In genomic region chr5:132344775-132345514, GRCh38 we compare ENCODE assay signal across 20 cellular contexts. TPM values are rescaled to one million over a fixed set of nuclear protein-coding genes. Genes with fewer than 3 reads are reported as not detected.
A peak's percentile ranks its signal among the peaks of the same experiment; 100 is the strongest.
DNase-seq lines count a peak whose midpoint lies in the region; ATAC-seq, FAIRE-seq and TF ChIP-seq lines count a peak whose summit lies in the region.
"Had no signal": no experiment of that assay in that cellular context is flagged by ENCODE, and none has a peak within 500 bp of the region (broad histone marks: within the 10 kb centered on the region; RNA-seq: fewer than 3 reads in every experiment).

No MANE protein-coding gene starts in this region.

- H3K27ac ChIP-seq in K562 (ENCODE audit: extremely low read depth, low read depth, low read length) (peak overlapping the region; percentile 12; the same call in 2 of the 3 replicates), neutrophil (peak overlapping the region; percentile 15)
- H3K27ac ChIP-seq: BLaER1 had no signal

- ATAC-seq in Right ventricle myocardium inferior (peak; percentile 28), K562 (peak; percentile 73)
- no peak for ATAC-seq in activated T-helper 17 cell treated with anti-CD3 and anti-CD28 coated beads, Interleukin-2, amount 50 U/mL, for 72 hours (replicated peaks)
- ATAC-seq: HCT116 had no signal

- H3K27me3 ChIP-seq in K562 (ENCODE audit: control insufficient read depth in 2 of 2, insufficient read depth in 2 of 2, low read length in 2 of 2) (no peaks in the 10 kb centered on the region), neutrophil (no peaks in the 10 kb centered on the region)
- H3K27me3 ChIP-seq: BLaER1 had no signal

- peak overlapping the region; percentile 19; the same call in 1 of the 2 replicates for H3K4me2 ChIP-seq in K562 (ENCODE audit: insufficient read depth, low read length)
- H3K4me2 ChIP-seq: BLaER1 had no signal

- CTCF ChIA-PET in K562 (lab: Yijun Ruan, JAX; ENCODE audit: low intra/inter-chr PET ratio) = no interaction called here

- in situ Hi-C loops in G401 (cut with HindIII; ENCODE audit: low sequenced_read_pairs) (no loop called here), K562 (cut with MboI) (no loop called here), KBM-7 (cut with MboI; ENCODE audit: low pct_unique_long_range_greater_than_20kb, low sequenced_read_pairs) (no loop called here)

- FAIRE-seq in K562 (lab: Jason Lieb, UNC) = no peak
- FAIRE-seq: HTR-8/SVneo had no signal

- H3K27me3 Mint-ChIP-seq in activated T-helper 17 cell treated with anti-CD3 and anti-CD28 coated beads, Interleukin-2, amount 50 U/mL, for 72 hours = no peaks in the 10 kb centered on the region
- H3K27me3 Mint-ChIP-seq: CD4-positive, alpha-beta memory T cell had no signal

- peak overlapping the region in 1 of 2 experiments; percentile 0; a peak in 1 of 4 replicates for H3K9ac ChIP-seq in K562 (ENCODE audit: insufficient read depth in 1 of 2, low read depth in 2 of 2, low read length in 2 of 2)
- H3K9ac ChIP-seq: BLaER1 had no signal

- 20% methylated on average over 5 of the region's 5 CpGs for WGBS in K562 (ENCODE audit: insufficient coverage, low coverage, missing lambda C conversion rate)

- H3K4me1 Mint-ChIP-seq in activated T-helper 17 cell treated with anti-CD3 and anti-CD28 coated beads, Interleukin-2, amount 50 U/mL, for 72 hours = no peaks in the 10 kb centered on the region
- H3K4me1 Mint-ChIP-seq: CD14-positive monocyte; CD4-positive, alpha-beta memory T cell had no signal

- no peak overlapping the region for H3K4me3 Mint-ChIP-seq in activated T-helper 17 cell treated with anti-CD3 and anti-CD28 coated beads, Interleukin-2, amount 50 U/mL, for 72 hours
- H3K4me3 Mint-ChIP-seq: CD14-positive monocyte; CD4-positive, alpha-beta memory T cell; HFFc6 had no signal

- POLR2A ChIA-PET in K562 (lab: Yijun Ruan, JAX) = interaction anchor here (0.6 to 1.8 kb wide), 9 partner anchors 10 to 406 kb away, joined by 3 to 11 read pairs (median 4); partner anchors contain the start of genes SLC22A4 and SLC22A5

- H3K9me3 Mint-ChIP-seq in activated T-helper 17 cell treated with anti-CD3 and anti-CD28 coated beads, Interleukin-2, amount 50 U/mL, for 72 hours = no peaks in the 10 kb centered on the region
- H3K9me3 Mint-ChIP-seq: HFFc6 had no signal

- TF ChIP-seq RAD21 in K562 (CRISPR knock-in tag; conservative IDR thresholded peaks at IDR 0.05 in 1 of 2, IDR thresholded peaks at IDR 0.05 in 1 of 2) = no peak

- H3K4me1 ChIP-seq in K562 (replicated peaks in 1 of 2; ENCODE audit: control insufficient read depth in 2 of 2, insufficient read depth in 2 of 2, low read length in 2 of 2) = peaks cover 0 to 26% of the 10 kb centered on the region in 2 experiments; a peak in 4 of 5 replicates
- no peaks in the 10 kb centered on the region for H3K4me1 ChIP-seq in neutrophil (ENCODE audit: control insufficient read depth in 1 of 2, insufficient read depth in 1 of 2, low read depth in 1 of 2, low read length in 1 of 2)

- BruUV-seq in K562 (replicated peaks; lab: Mats Ljungman, UMichigan) = no TSS peak

- H3K9me3 ChIP-seq in K562 (replicated peaks; ENCODE audit: control insufficient read depth, insufficient read depth, low read depth, low read length) (no peaks in the 10 kb centered on the region; the same call in 1 of the 2 replicates), neutrophil (no peaks in the 10 kb centered on the region)

- TF ChIP-seq POLR2A in K562 (conservative IDR thresholded peaks at IDR 0.05) = no peak

- DNase-seq in Right ventricle myocardium inferior (ENCODE audit: missing footprints) (no peak), cardiac septum (ENCODE audit: low spot score) (no peak), G401 (ENCODE audit: low spot score) (peak; percentile 13), K562 (ENCODE audit: extremely low read depth in 1 of 4, low spot score in 3 of 4) (peak in 2 of 4 experiments; percentile 49 to 52), KBM-7 (no peak)
- DNase-seq in NK-92 treated with Interleukin-12 subunit alpha and Interleukin-12 subunit beta, amount 100 ng/mL, for 24 hours (lab: John Stamatoyannopoulos, UW) = no peak
- DNase-seq: 8988T; CD4-positive, alpha-beta memory T cell; DMS153; DMS79; GF-D8; GOT3; H7; HFFc6 had no signal

- H3K4me3 ChIP-seq in K562 (no peak overlapping the region), neutrophil (ENCODE audit: low read depth in 1 of 2, low read length in 1 of 2) (no peak overlapping the region)
- H3K4me3 ChIP-seq: BLaER1 had no signal

- H3K79me2 ChIP-seq in K562 (ENCODE audit: control insufficient read depth, insufficient read depth, low read length) = no peaks in the 10 kb centered on the region

- no peak overlapping the region for H3K27ac Mint-ChIP-seq in activated T-helper 17 cell treated with anti-CD3 and anti-CD28 coated beads, Interleukin-2, amount 50 U/mL, for 72 hours
- H3K27ac Mint-ChIP-seq: CD4-positive, alpha-beta memory T cell; HFFc6 had no signal

- intact Hi-C loops in Right ventricle myocardium inferior (cut with DNase I) (no loop called here), cardiac septum (cut with DNase I) (no loop called here), K562 (cut with micrococcal nuclease) (no loop called here)

- H2AFZ ChIP-seq in K562 (ENCODE audit: low read depth, low read length) = peak overlapping the region; percentile 48; the same call in 1 of the 2 replicates

- H3K36me3 Mint-ChIP-seq in activated T-helper 17 cell treated with anti-CD3 and anti-CD28 coated beads, Interleukin-2, amount 50 U/mL, for 72 hours (ENCODE audit: low read depth) = no peaks in the 10 kb centered on the region

- no peak for TF ChIP-seq EP300 in K562 (IDR thresholded peaks at IDR 0.05; ENCODE audit: low read length)

- H3K36me3 ChIP-seq in K562 (ENCODE audit: control insufficient read depth, insufficient read depth, low read length) = peaks cover 38% of the 10 kb centered on the region
- H3K36me3 ChIP-seq in neutrophil = peaks cover 62% of the 10 kb centered on the region

- H3K9me1 ChIP-seq in K562 (ENCODE audit: control insufficient read depth, insufficient read depth, low read length) = no peaks in the 10 kb centered on the region

- no peaks in the 10 kb centered on the region for H4K20me1 ChIP-seq in K562 (replicated peaks; ENCODE audit: control insufficient read depth, insufficient read depth, low read length)
- H4K20me1 ChIP-seq: BLaER1 had no signal

- TF ChIP-seq CTCF in K562 (IDR thresholded peaks at IDR 0.05 in 2 of 3, conservative IDR thresholded peaks at IDR 0.05 in 1 of 3; ENCODE audit: insufficient read depth in 2 of 3, low read depth in 1 of 3, low read length in 3 of 3) = no peak
- TF ChIP-seq CTCF in neutrophil (IDR thresholded peaks at IDR 0.05) = no peak

TF ChIP-seq in K562, 482 proteins besides CTCF, POLR2A, EP300 and RAD21 (continues in another document):
- TF ChIP-seq FOXK2 (conservative IDR thresholded peaks at IDR 0.05 in 1 of 2, IDR thresholded peaks at IDR 0.05 in 1 of 2; ENCODE audit: low read depth in 2 of 2) = no peak

RNA-seq across cellular contexts. Expression of gene SLC22A5, which starts 24.6 kb away (rescaled TPM):
- 22.3 TPM for total RNA-seq in Right ventricle myocardium inferior
- total RNA-seq in cardiac septum = 9.2 TPM
- 5.3 and 5.4 TPM in 2 replicates for total RNA-seq in G401 (2014; rRNA removed; shearing (Covaris generic))
- total RNA-seq in K562 (2011; cell fraction: chromatin; rRNA removed; ENCODE audit: low replicate concordance) = 50.2 and 52.9 TPM in 2 replicates
- total RNA-seq in K562 (2011; cell fraction: nucleolus; rRNA removed) = 43.7 and 56.8 TPM in 2 replicates
- 53.5 and 62.8 TPM in 2 replicates for total RNA-seq in K562 (2011; cell fraction: nucleoplasm; rRNA removed)
- 7.0 and 9.9 TPM in 2 replicates for total RNA-seq in K562 (2014; rRNA removed)
- 7.3 and 8.3 TPM in 2 replicates for total RNA-seq in K562 (2014; rRNA removed; fragmentation: Illumina TruSeq; extraction: Trizol)
- 6.3 and 6.9 TPM in 2 replicates for total RNA-seq in K562 (2015; rRNA removed; fragmentation: Illumina TruSeq; extraction: Trizol)
- total RNA-seq in K562 (2021) = 11.5 and 13.3 TPM in 2 replicates
- 16.6 and 18.9 TPM in 2 replicates for polyA plus RNA-seq in K562 (2011; rRNA removed)
- 19.7 and 24.6 TPM in 2 replicates for polyA plus RNA-seq in K562 (2011; cell fraction: cytosol; rRNA removed)
- 77.0 and 105 TPM in 2 replicates for polyA plus RNA-seq in K562 (2011; cell fraction: nucleus; rRNA removed)
- 5.5 and 7.3 TPM in 2 replicates for polyA plus RNA-seq in K562 (2012)
- 12.5 and 15.7 TPM in 2 replicates for polyA plus RNA-seq in K562 (2014; fragmentation: Illumina TruSeq; extraction: Trizol)
- 1 to 10 TPM; 3.0 to 3.3 TPM for polyA plus RNA-seq in K562 (2014; fragmentation: Nextera tagmentation; extraction: Ambion mirVana)
- 8.4 and 9.0 TPM in 2 replicates for polyA plus RNA-seq in K562 (2014; rRNA removed)
- 15.8 TPM in 2 replicates for polyA minus RNA-seq in K562 (2011; rRNA and poly(A)+ RNA removed)
- 8.6 and 11.3 TPM in 2 replicates for polyA minus RNA-seq in K562 (2011; cell fraction: cytosol; rRNA and poly(A)+ RNA removed)
- 15.1 and 16.0 TPM in 2 replicates for polyA minus RNA-seq in K562 (2011; cell fraction: nucleus; rRNA and poly(A)+ RNA removed)
- total RNA-seq in activated T-helper 17 cell treated with anti-CD3 and anti-CD28 coated beads, Interleukin-2, amount 50 U/mL, for 72 hours = 1 to 10 TPM; 3.2 to 3.5 TPM

RNA-seq across cellular contexts. Expression of gene SLC22A4, which starts 50.8 kb away (rescaled TPM):
- total RNA-seq in Right ventricle myocardium inferior = 0.57 TPM
- total RNA-seq in cardiac septum = 2.2 TPM
- total RNA-seq in G401 (2014; rRNA removed; shearing (Covaris generic)) = 0.31 TPM in 1 of 2 replicates, not detected in the other
- total RNA-seq in K562 (2011; cell fraction: chromatin; rRNA removed; ENCODE audit: low replicate concordance) = 10.8 and 13.1 TPM in 2 replicates
- 15.8 and 21.3 TPM in 2 replicates for total RNA-seq in K562 (2011; cell fraction: nucleolus; rRNA removed)
- 10.2 and 12.6 TPM in 2 replicates for total RNA-seq in K562 (2011; cell fraction: nucleoplasm; rRNA removed)
- total RNA-seq in K562 (2014; rRNA removed) = 6.5 and 7.9 TPM in 2 replicates
- 5.7 and 6.2 TPM in 2 replicates for total RNA-seq in K562 (2014; rRNA removed; fragmentation: Illumina TruSeq; extraction: Trizol)
- 4.5 and 4.8 TPM in 2 replicates for total RNA-seq in K562 (2015; rRNA removed; fragmentation: Illumina TruSeq; extraction: Trizol)
- total RNA-seq in K562 (2021) = 7.6 and 9.6 TPM in 2 replicates
- 5.2 and 9.5 TPM in 2 replicates for polyA plus RNA-seq in K562 (2011; rRNA removed)
- polyA plus RNA-seq in K562 (2011; cell fraction: cytosol; rRNA removed) = 3.8 and 8.4 TPM in 2 replicates
- polyA plus RNA-seq in K562 (2011; cell fraction: nucleus; rRNA removed) = 9.1 and 22.6 TPM in 2 replicates
- 1.1 and 2.8 TPM in 2 replicates for polyA plus RNA-seq in K562 (2012)
- polyA plus RNA-seq in K562 (2014; fragmentation: Illumina TruSeq; extraction: Trizol) = 5.8 and 6.1 TPM in 2 replicates
- 1 to 10 TPM; 2.7 to 2.9 TPM for polyA plus RNA-seq in K562 (2014; fragmentation: Nextera tagmentation; extraction: Ambion mirVana)
- polyA plus RNA-seq in K562 (2014; rRNA removed) = 6.0 and 7.0 TPM in 2 replicates
- 4.2 and 9.2 TPM in 2 replicates for polyA minus RNA-seq in K562 (2011; rRNA and poly(A)+ RNA removed)
- 4.4 and 7.5 TPM in 2 replicates for polyA minus RNA-seq in K562 (2011; cell fraction: cytosol; rRNA and poly(A)+ RNA removed)
- polyA minus RNA-seq in K562 (2011; cell fraction: nucleus; rRNA and poly(A)+ RNA removed) = 7.0 and 13.3 TPM in 2 replicates
- total RNA-seq in activated T-helper 17 cell treated with anti-CD3 and anti-CD28 coated beads, Interleukin-2, amount 50 U/mL, for 72 hours = under 1 TPM; 0.58 to 0.93 TPM
- polyA plus RNA-seq: CD4-positive, alpha-beta memory T cell had no signal
